ENCODE assay signal across 1 cellular context in the genomic region with DNA sequence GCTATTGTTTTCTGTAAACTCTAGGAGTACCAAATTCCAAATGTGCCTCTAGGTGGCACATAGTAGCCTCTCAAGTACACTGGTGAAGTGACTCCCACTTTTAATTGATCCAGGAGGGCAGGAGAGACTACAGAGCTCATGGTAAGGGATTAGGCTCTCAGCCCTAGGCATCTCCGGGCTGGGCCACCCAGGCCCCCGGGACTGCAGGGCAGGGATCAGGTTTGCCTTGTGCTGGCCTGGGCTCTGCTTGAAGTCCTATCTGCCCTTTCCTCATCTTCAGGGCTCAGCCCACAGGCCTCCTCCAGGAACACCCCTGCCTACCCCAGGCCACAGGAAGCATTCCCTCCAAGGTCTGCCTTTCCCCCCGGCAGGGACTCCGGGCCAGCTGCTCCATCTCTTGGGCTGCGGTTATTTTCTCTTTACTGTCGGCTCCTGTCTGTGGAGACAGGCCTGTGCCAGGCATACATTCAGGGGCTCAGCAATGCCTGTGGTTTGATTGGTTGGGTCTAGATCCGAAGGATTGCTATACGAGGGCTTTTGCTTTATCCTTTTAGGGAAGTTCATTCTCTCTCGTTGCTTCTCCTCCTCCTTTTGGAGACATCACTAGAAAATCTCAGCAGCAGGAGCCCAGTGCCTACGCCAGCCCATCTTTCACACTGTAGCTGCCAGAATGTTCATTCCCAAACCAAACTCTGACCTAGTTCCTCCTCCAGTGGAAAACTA.
TF ChIP-seq lines count a peak whose summit lies in the region.

No MANE protein-coding gene starts in this region.

TF ChIP-seq in HepG2, 621 proteins besides CTCF, POLR2A, EP300 and RAD21:
- TF ChIP-seq STAG1 (CRISPR knock-in tag; IDR thresholded peaks at IDR 0.05), result peak; percentile 25
- TF ChIP-seq, protein P1, sequence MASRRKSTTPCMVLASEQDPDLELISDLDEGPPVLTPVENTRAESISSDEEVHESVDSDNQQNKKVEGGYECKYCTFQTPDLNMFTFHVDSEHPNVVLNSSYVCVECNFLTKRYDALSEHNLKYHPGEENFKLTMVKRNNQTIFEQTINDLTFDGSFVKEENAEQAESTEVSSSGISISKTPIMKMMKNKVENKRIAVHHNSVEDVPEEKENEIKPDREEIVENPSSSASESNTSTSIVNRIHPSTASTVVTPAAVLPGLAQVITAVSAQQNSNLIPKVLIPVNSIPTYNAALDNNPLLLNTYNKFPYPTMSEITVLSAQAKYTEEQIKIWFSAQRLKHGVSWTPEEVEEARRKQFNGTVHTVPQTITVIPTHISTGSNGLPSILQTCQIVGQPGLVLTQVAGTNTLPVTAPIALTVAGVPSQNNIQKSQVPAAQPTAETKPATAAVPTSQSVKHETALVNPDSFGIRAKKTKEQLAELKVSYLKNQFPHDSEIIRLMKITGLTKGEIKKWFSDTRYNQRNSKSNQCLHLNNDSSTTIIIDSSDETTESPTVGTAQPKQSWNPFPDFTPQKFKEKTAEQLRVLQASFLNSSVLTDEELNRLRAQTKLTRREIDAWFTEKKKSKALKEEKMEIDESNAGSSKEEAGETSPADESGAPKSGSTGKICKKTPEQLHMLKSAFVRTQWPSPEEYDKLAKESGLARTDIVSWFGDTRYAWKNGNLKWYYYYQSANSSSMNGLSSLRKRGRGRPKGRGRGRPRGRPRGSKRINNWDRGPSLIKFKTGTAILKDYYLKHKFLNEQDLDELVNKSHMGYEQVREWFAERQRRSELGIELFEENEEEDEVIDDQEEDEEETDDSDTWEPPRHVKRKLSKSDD (CRISPR knock-in tag; IDR thresholded peaks at IDR 0.05; ENCODE audit: low read depth), result no peak
